In genomic region chr14:42190744-42191143, GRCh38 we compare ENCODE assay signal across 15 cellular contexts.
DNase-seq lines count a peak whose midpoint lies in the region; ATAC-seq lines count a peak whose summit lies in the region.
"Had no signal": no experiment of that assay in that cellular context is flagged by ENCODE, and none has a peak within 500 bp of the region (broad histone marks: within the 10 kb centered on the region; RNA-seq: fewer than 3 reads in every experiment).

No MANE protein-coding gene starts in this region.

- DNase-seq in HK-2 (ENCODE audit: unreplicated experiment) (no peak), OCI-M2 (lab: John Stamatoyannopoulos, UW; ENCODE audit: unreplicated experiment) (no peak), NCI-H187 (lab: John Stamatoyannopoulos, UW) (no peak), NCI-H82 (lab: John Stamatoyannopoulos, UW) (no peak)
- DNase-seq: BE2C; CD8-positive, alpha-beta T cell; COR-L47; DND-41; GDM1; GOT3; H9 had no signal

- ATAC-seq in GM18870 (IDR thresholded peaks at IDR 0.05; ENCODE audit: unreplicated experiment): peak; percentile 84
- peak; percentile 88 for ATAC-seq in HG02852 (IDR thresholded peaks at IDR 0.05; ENCODE audit: unreplicated experiment)
- ATAC-seq in HG03469 (IDR thresholded peaks at IDR 0.05; ENCODE audit: unreplicated experiment): peak; percentile 44
- ATAC-seq: A549; CD8-positive, alpha-beta T cell had no signal
